In the genomic region with DNA sequence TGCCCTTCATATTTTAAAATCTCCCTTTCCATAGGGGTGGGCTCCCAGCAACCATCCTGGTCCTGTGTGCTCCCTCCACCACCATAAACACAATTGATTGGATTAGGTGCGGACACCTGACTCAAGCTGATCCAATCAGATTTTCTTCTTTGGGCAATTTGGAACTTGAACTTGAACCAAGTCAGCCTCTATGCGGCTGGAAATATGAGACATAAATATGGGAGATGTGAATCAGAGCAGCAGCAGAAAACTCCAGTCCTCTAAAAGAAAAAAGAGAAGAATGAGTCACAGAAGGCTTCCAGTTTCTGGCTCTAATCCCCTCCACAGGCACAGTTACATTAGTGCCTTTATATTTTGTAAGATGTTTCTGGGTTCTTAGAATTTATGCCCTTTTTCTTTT, we compare ENCODE assay signal across 12 cellular contexts.
DNase-seq lines count a peak whose midpoint lies in the region; ATAC-seq and TF ChIP-seq lines count a peak whose summit lies in the region.
"Had no signal": no experiment of that assay in that cellular context is flagged by ENCODE, and none has a peak within 500 bp of the region (broad histone marks: within the 10 kb centered on the region; RNA-seq: fewer than 3 reads in every experiment).

No MANE protein-coding gene starts in this region.

- TF ChIP-seq CTCF in esophagus muscularis mucosa (IDR thresholded peaks at IDR 0.05), result no peak
- no peak for TF ChIP-seq CTCF in lower lobe of right lung (IDR thresholded peaks at IDR 0.05)
- TF ChIP-seq CTCF in GM13976 (IDR thresholded peaks at IDR 0.05; ENCODE audit: borderline replicate concordance, control extremely low read depth, extremely low read depth, insufficient read depth, missing control alignments), result no peak

- H3K27me3 ChIP-seq in esophagus muscularis mucosa, result no peaks in the 10 kb centered on the region
- H3K27me3 ChIP-seq in lower lobe of right lung (ENCODE audit: low read depth), result no peaks in the 10 kb centered on the region
- H3K27me3 ChIP-seq: BLaER1 treated with 17β-estradiol and CSF1 and Interleukin-3, amounts not matched to agents 10 nM and 100 nM had no signal

- H3K36me3 Mint-ChIP-seq in activated naive CD4-positive, alpha-beta T cell treated with anti-CD3 and anti-CD28 coated beads for 36 hours (ENCODE audit: low read depth), result no peaks in the 10 kb centered on the region
- H3K36me3 Mint-ChIP-seq in T-helper 17 cell (ENCODE audit: low read depth), result peaks cover 2% of the 10 kb centered on the region

- intact Hi-C loops in activated naive CD4-positive, alpha-beta T cell treated with anti-CD3 and anti-CD28 coated beads for 36 hours (cut with micrococcal nuclease), result loop anchor here (1.0 to 10.0 kb wide), 11 partner anchors 8 to 1519 kb away; partner anchors contain the start of gene HACD4
- intact Hi-C loops in esophagus muscularis mucosa (cut with DNase I), result loop anchor here (10.0 kb wide), 1 partner anchor 161 kb away; no protein-coding TSS in a partner anchor
- intact Hi-C loops in lower lobe of right lung (cut with DNase I), result no loop called here

- H3K4me1 Mint-ChIP-seq in activated naive CD4-positive, alpha-beta T cell treated with anti-CD3 and anti-CD28 coated beads for 36 hours (ENCODE audit: low read depth), result peaks cover 77% of the 10 kb centered on the region
- peaks cover 30% of the 10 kb centered on the region for H3K4me1 Mint-ChIP-seq in T-helper 17 cell
- H3K4me1 Mint-ChIP-seq in stimulated activated naive CD8-positive, alpha-beta T cell treated with anti-CD3 and anti-CD28 coated beads, Interleukin-15, amount 100 ng/mL, for 72 hours, result peaks cover 80% of the 10 kb centered on the region

- no peaks in the 10 kb centered on the region for H3K9me3 ChIP-seq in T-helper 17 cell (ENCODE audit: control insufficient read depth, low read length, poor library complexity, severe bottlenecking)
- H3K9me3 ChIP-seq in esophagus muscularis mucosa, result no peaks in the 10 kb centered on the region
- H3K9me3 ChIP-seq in lower lobe of right lung, result no peaks in the 10 kb centered on the region
- H3K9me3 ChIP-seq: BLaER1 treated with 17β-estradiol and CSF1 and Interleukin-3, amounts not matched to agents 10 nM and 100 nM; left ventricle myocardium inferior had no signal

- DNase-seq in activated naive CD4-positive, alpha-beta T cell treated with anti-CD3 and anti-CD28 coated beads for 36 hours, result peak; percentile 33
- no peak for DNase-seq in activated naive CD4-positive, alpha-beta T cell (lab: John Stamatoyannopoulos, UW)
- DNase-seq in T-helper 17 cell, result no peak
- no peak for DNase-seq in esophagus muscularis mucosa (ENCODE audit: extremely low spot score)
- DNase-seq in stimulated activated naive CD8-positive, alpha-beta T cell treated with anti-CD3 and anti-CD28 coated beads, Interleukin-15, amount 100 ng/mL, for 72 hours, result peak in 1 of 2 donors; percentile 21
- no peak for DNase-seq in lower lobe of right lung
- DNase-seq in GM13976 (ENCODE audit: low spot score), result no peak
- DNase-seq: Karpas-422, left ventricle myocardium inferior, NCI-H510A had no signal

- H3K27ac ChIP-seq in esophagus muscularis mucosa (replicated peaks in 1 of 4), result peak overlapping the region; percentile 29 to 65 (median 54)
- no peak overlapping the region for H3K27ac ChIP-seq in lower lobe of right lung
- H3K27ac ChIP-seq: BLaER1 treated with 17β-estradiol and CSF1 and Interleukin-3, amounts not matched to agents 10 nM and 100 nM; left ventricle myocardium inferior had no signal

- 56% methylated on average over 2 of the region's 2 CpGs for WGBS in esophagus muscularis mucosa

- TF ChIP-seq POLR2A in esophagus muscularis mucosa (IDR thresholded peaks at IDR 0.05; ENCODE audit: low read depth), result no peak

- peak overlapping the region; percentile 92 for H3K27ac Mint-ChIP-seq in activated naive CD4-positive, alpha-beta T cell treated with anti-CD3 and anti-CD28 coated beads for 36 hours
- peak overlapping the region; percentile 73 for H3K27ac Mint-ChIP-seq in T-helper 17 cell
- peak overlapping the region; percentile 22 to 98 for H3K27ac Mint-ChIP-seq in stimulated activated naive CD8-positive, alpha-beta T cell treated with anti-CD3 and anti-CD28 coated beads, Interleukin-15, amount 100 ng/mL, for 72 hours

- in situ Hi-C loops in GM13976 (cut with MboI; ENCODE audit: low sequenced_read_pairs, unreplicated experiment), result no loop called here

- H3K9me3 Mint-ChIP-seq in activated naive CD4-positive, alpha-beta T cell treated with anti-CD3 and anti-CD28 coated beads for 36 hours, result no peaks in the 10 kb centered on the region
- H3K9me3 Mint-ChIP-seq in stimulated activated naive CD8-positive, alpha-beta T cell treated with anti-CD3 and anti-CD28 coated beads, Interleukin-15, amount 100 ng/mL, for 72 hours, result peaks cover 0 to 11% of the 10 kb centered on the region in 2 donors

- no peaks in the 10 kb centered on the region for H3K27me3 Mint-ChIP-seq in activated naive CD4-positive, alpha-beta T cell treated with anti-CD3 and anti-CD28 coated beads for 36 hours (ENCODE audit: low read depth)
- no peaks in the 10 kb centered on the region for H3K27me3 Mint-ChIP-seq in T-helper 17 cell
- H3K27me3 Mint-ChIP-seq in stimulated activated naive CD8-positive, alpha-beta T cell treated with anti-CD3 and anti-CD28 coated beads, Interleukin-15, amount 100 ng/mL, for 72 hours, result no peaks in the 10 kb centered on the region

- no peak for ATAC-seq in T-helper 17 cell
- peak; percentile 51 for ATAC-seq in stimulated activated naive CD8-positive, alpha-beta T cell treated with anti-CD3 and anti-CD28 coated beads, Interleukin-15, amount 100 ng/mL, for 72 hours
- ATAC-seq in lower lobe of right lung, result no peak
- no peak for ATAC-seq in HG03159 (IDR thresholded peaks at IDR 0.05; ENCODE audit: unreplicated experiment)

- H3K4me1 ChIP-seq in esophagus muscularis mucosa (peaks cover 6 to 35% (median 30%) of the 10 kb centered on the region in 4 donors), lower lobe of right lung (no peaks in the 10 kb centered on the region)
- H3K4me1 ChIP-seq: BLaER1 treated with 17β-estradiol and CSF1 and Interleukin-3, amounts not matched to agents 10 nM and 100 nM; left ventricle myocardium inferior had no signal

- CTCF ChIA-PET in activated naive CD4-positive, alpha-beta T cell treated with anti-CD3 and anti-CD28 coated beads for 36 hours (lab: Charles Lee), result no interaction called here

- H3K36me3 ChIP-seq in esophagus muscularis mucosa (no peaks in the 10 kb centered on the region), lower lobe of right lung (no peaks in the 10 kb centered on the region)
- H3K36me3 ChIP-seq: BLaER1 treated with 17β-estradiol and CSF1 and Interleukin-3, amounts not matched to agents 10 nM and 100 nM; left ventricle myocardium inferior had no signal

- TF ChIP-seq EP300 in esophagus muscularis mucosa (IDR thresholded peaks at IDR 0.05), result no peak

- no peak overlapping the region for H3K4me3 Mint-ChIP-seq in activated naive CD4-positive, alpha-beta T cell treated with anti-CD3 and anti-CD28 coated beads for 36 hours
- peak overlapping the region; percentile 7 for H3K4me3 Mint-ChIP-seq in T-helper 17 cell
- H3K4me3 Mint-ChIP-seq in stimulated activated naive CD8-positive, alpha-beta T cell treated with anti-CD3 and anti-CD28 coated beads, Interleukin-15, amount 100 ng/mL, for 72 hours, result peak overlapping the region; percentile 61 to 72

- no peak overlapping the region for H3K4me3 ChIP-seq in esophagus muscularis mucosa
- H3K4me3 ChIP-seq in lower lobe of right lung, result no peak overlapping the region
- H3K4me3 ChIP-seq: BLaER1 treated with 17β-estradiol and CSF1 and Interleukin-3, amounts not matched to agents 10 nM and 100 nM; left ventricle myocardium inferior had no signal
